13 cellular contexts compared by ENCODE assay signal in genomic region chr9:125272697-125273096, GRCh38. TPM values are rescaled to one million over a fixed set of nuclear protein-coding genes. Genes with fewer than 3 reads are reported as not detected.
A peak's percentile ranks its signal among the peaks of the same experiment; 100 is the strongest.
DNase-seq lines count a peak whose midpoint lies in the region; ATAC-seq, FAIRE-seq and TF ChIP-seq lines count a peak whose summit lies in the region.
"Had no signal": no experiment of that assay in that cellular context is flagged by ENCODE, and none has a peak within 500 bp of the region (broad histone marks: within the 10 kb centered on the region; RNA-seq: fewer than 3 reads in every experiment).

No MANE protein-coding gene starts in this region.

- H3K79me2 ChIP-seq in trophoblast cell (ENCODE audit: control insufficient read depth, insufficient read depth, low read length, poor library complexity): peaks cover 5% of the 10 kb centered on the region

- H3K4me3 Mint-ChIP-seq in activated CD4-positive, alpha-beta memory T cell treated with anti-CD3 and anti-CD28 coated beads for 36 hours: no peak overlapping the region
- H3K4me3 Mint-ChIP-seq: activated T-helper 1 cell treated with anti-CD3 and anti-CD28 coated beads, Interleukin-12 subunit alpha, Interleukin-12 subunit beta, Interleukin-2, Interleukin-4 antibody, amounts not matched to agents 30 ng/mL and 10 ng/mL and 1 ng/mL, durations not matched to agents 14 hours and 24 hours and 36 hours had no signal

- no peak overlapping the region for H3K4me2 ChIP-seq in trophoblast cell (ENCODE audit: low read length)

- H3K9me3 Mint-ChIP-seq in activated CD4-positive, alpha-beta memory T cell treated with anti-CD3 and anti-CD28 coated beads for 36 hours: no peaks in the 10 kb centered on the region
- H3K9me3 Mint-ChIP-seq: activated T-helper 1 cell treated with anti-CD3 and anti-CD28 coated beads, Interleukin-12 subunit alpha, Interleukin-12 subunit beta, Interleukin-2, Interleukin-4 antibody, amounts not matched to agents 30 ng/mL and 10 ng/mL and 1 ng/mL, durations not matched to agents 14 hours and 24 hours and 36 hours had no signal

- TF ChIP-seq CTCF in RWPE2 (IDR thresholded peaks at IDR 0.05; ENCODE audit: poor library complexity, severe bottlenecking): no peak

- intact Hi-C loops in activated CD4-positive, alpha-beta memory T cell treated with anti-CD3 and anti-CD28 coated beads for 36 hours (cut with micrococcal nuclease): no loop called here

- POLR2A ChIA-PET in activated CD4-positive, alpha-beta memory T cell treated with anti-CD3 and anti-CD28 coated beads for 36 hours (lab: Charles Lee): no interaction called here

- H2BK12ac ChIP-seq in trophoblast cell (ENCODE audit: low read length): no peak overlapping the region

- DNase-seq in GM03348 (ENCODE audit: low spot score) (peak; percentile 5), RWPE2 (ENCODE audit: low spot score) (no peak), fibroblast of peridontal ligament (ENCODE audit: extremely low read depth) (peak; percentile 83), trophoblast cell (peak; percentile 53 to 79), KBM-7 (no peak), GM12891 (ENCODE audit: insufficient read length, low spot score) (no peak)
- DNase-seq in activated CD4-positive, alpha-beta memory T cell treated with anti-CD3 and anti-CD28 coated beads for 36 hours: no peak
- DNase-seq: uterus had no signal

- in situ Hi-C loops in KBM-7 (cut with MboI; ENCODE audit: low pct_unique_long_range_greater_than_20kb, low sequenced_read_pairs): no loop called here

- no peak overlapping the region for H3K14ac ChIP-seq in trophoblast cell (ENCODE audit: low read length)

- H3K27me3 Mint-ChIP-seq in activated CD4-positive, alpha-beta memory T cell treated with anti-CD3 and anti-CD28 coated beads for 36 hours: no peaks in the 10 kb centered on the region

- H2BK5ac ChIP-seq in trophoblast cell (ENCODE audit: low read depth, low read length, poor library complexity): no peak overlapping the region

- H3K4me1 ChIP-seq in RWPE2 (ENCODE audit: insufficient read depth, poor library complexity, severe bottlenecking) (peaks cover 15% of the 10 kb centered on the region), trophoblast cell (ENCODE audit: control insufficient read depth in 1 of 2, insufficient read depth in 2 of 2, low read length in 2 of 2) (peaks cover 0 to 2% of the 10 kb centered on the region in 2 experiments)
- H3K4me1 ChIP-seq: uterus had no signal

- no peak overlapping the region for H2AK5ac ChIP-seq in trophoblast cell (ENCODE audit: low read length)

- no peak overlapping the region for H4K8ac ChIP-seq in trophoblast cell (ENCODE audit: low read depth, low read length)

- CTCF ChIA-PET in activated CD4-positive, alpha-beta memory T cell treated with anti-CD3 and anti-CD28 coated beads for 36 hours (lab: Charles Lee): interaction anchor here (0.9 kb wide), 1 partner anchor 11 kb away, joined by 3 read pairs; the partner anchor contains the start of gene GAPVD1

- H3K27ac ChIP-seq in RWPE2 (ENCODE audit: poor library complexity, severe bottlenecking) (no peak overlapping the region), trophoblast cell (ENCODE audit: low read depth, low read length) (no peak overlapping the region)
- H3K27ac ChIP-seq: right atrium auricular region, uterus had no signal

- H3K4me3 ChIP-seq in RWPE2 (ENCODE audit: severe bottlenecking) (no peak overlapping the region), trophoblast cell (ENCODE audit: low read depth, low read length) (no peak overlapping the region)
- H3K4me3 ChIP-seq: GM12878, right atrium auricular region, uterus had no signal

- no peak overlapping the region for H3K18ac ChIP-seq in trophoblast cell (ENCODE audit: low read length)

- H3K4me1 Mint-ChIP-seq in activated CD4-positive, alpha-beta memory T cell treated with anti-CD3 and anti-CD28 coated beads for 36 hours (ENCODE audit: low read depth): peaks cover 25% of the 10 kb centered on the region

- no peaks in the 10 kb centered on the region for H3K79me1 ChIP-seq in trophoblast cell (ENCODE audit: low read length)

- H3K36me3 Mint-ChIP-seq in activated CD4-positive, alpha-beta memory T cell treated with anti-CD3 and anti-CD28 coated beads for 36 hours: peaks cover 7% of the 10 kb centered on the region

- FAIRE-seq in GM12891 (lab: Jason Lieb, UNC): no peak
- FAIRE-seq: D721Med, GM12878 had no signal

- TF ChIP-seq POLR2A in GM12891 (IDR thresholded peaks at IDR 0.05; ENCODE audit: low read depth, low read length): no peak

- no CpG with 5 or more reads among the region's 3 CpGs for WGBS in trophoblast cell (ENCODE audit: extremely low coverage, insufficient coverage, insufficient read length)

- no peak overlapping the region for H4K91ac ChIP-seq in trophoblast cell (ENCODE audit: low read depth, low read length)

- H4K12ac ChIP-seq in trophoblast cell (ENCODE audit: low read depth, low read length): no peak overlapping the region

- H3K9me3 ChIP-seq in RWPE2 (ENCODE audit: severe bottlenecking): no peaks in the 10 kb centered on the region
- H3K9me3 ChIP-seq in trophoblast cell (ENCODE audit: insufficient read depth, low read depth, low read length): no peaks in the 10 kb centered on the region
- H3K9me3 ChIP-seq: right atrium auricular region, uterus had no signal

- H3K9ac ChIP-seq in trophoblast cell (ENCODE audit: low read length): no peak overlapping the region

- H3K4ac ChIP-seq in trophoblast cell (ENCODE audit: low read depth, low read length): no peak overlapping the region

- H3K27ac Mint-ChIP-seq in activated CD4-positive, alpha-beta memory T cell treated with anti-CD3 and anti-CD28 coated beads for 36 hours: no peak overlapping the region
- H3K27ac Mint-ChIP-seq: activated T-helper 1 cell treated with anti-CD3 and anti-CD28 coated beads, Interleukin-12 subunit alpha, Interleukin-12 subunit beta, Interleukin-2, Interleukin-4 antibody, amounts not matched to agents 30 ng/mL and 10 ng/mL and 1 ng/mL, durations not matched to agents 14 hours and 24 hours and 36 hours had no signal

- no peak overlapping the region for H2BK120ac ChIP-seq in trophoblast cell (ENCODE audit: insufficient read depth, low read length, poor library complexity)

- peaks cover 28% of the 10 kb centered on the region for H3K36me3 ChIP-seq in RWPE2 (ENCODE audit: low read depth)
- H3K36me3 ChIP-seq in trophoblast cell (ENCODE audit: control insufficient read depth in 1 of 2, insufficient read depth in 2 of 2, low read length in 2 of 2): peaks cover 0 to 2% of the 10 kb centered on the region in 2 experiments
- H3K36me3 ChIP-seq: right atrium auricular region, uterus had no signal

- ATAC-seq in RWPE2 (ENCODE audit: low read depth) (peak; percentile 33; the same call in 2 of the 3 replicates), GM18519 (IDR thresholded peaks at IDR 0.05; ENCODE audit: low FRiP score, unreplicated experiment) (no peak)
- ATAC-seq: GM12878 had no signal

- no peak overlapping the region for H3K23ac ChIP-seq in trophoblast cell (ENCODE audit: low read length)

- no peaks in the 10 kb centered on the region for H3K27me3 ChIP-seq in RWPE2 (ENCODE audit: insufficient read depth, poor library complexity, severe bottlenecking)
- no peaks in the 10 kb centered on the region for H3K27me3 ChIP-seq in trophoblast cell (ENCODE audit: insufficient read depth, low read length)
- H3K27me3 ChIP-seq: right atrium auricular region, uterus had no signal

- H2AFZ ChIP-seq in trophoblast cell (ENCODE audit: insufficient read depth, low read length, poor library complexity): no peak overlapping the region

TF ChIP-seq in GM12891, 5 proteins besides CTCF, POLR2A, EP300 and RAD21:
- TF ChIP-seq POLR2AphosphoS5 (IDR thresholded peaks at IDR 0.05; ENCODE audit: low read depth, low read length) (no peak), SPI1 (IDR thresholded peaks at IDR 0.05; ENCODE audit: low read depth, low read length) (no peak), POU2F2 (IDR thresholded peaks at IDR 0.05; ENCODE audit: low read depth, low read length) (no peak), PAX5 (IDR thresholded peaks at IDR 0.05; ENCODE audit: insufficient read depth, low read length, severe bottlenecking) (no peak), TAF1 (IDR thresholded peaks at IDR 0.05; ENCODE audit: low read depth, low read length) (no peak)

RNA-seq across cellular contexts. Expression of gene GAPVD1, which starts 11.1 kb away (rescaled TPM):
- 31.6 and 31.8 TPM in 2 replicates for polyA plus RNA-seq in trophoblast cell (2013)
- 10 to 100 TPM; 42.2 to 46.8 TPM for total RNA-seq in activated CD4-positive, alpha-beta memory T cell treated with anti-CD3 and anti-CD28 coated beads for 36 hours
- polyA plus RNA-seq in GM12891 (2012; ENCODE audit: low read depth, missing spikeins): 8.0 TPM

RNA-seq across cellular contexts. Expression of gene HSPA5, which starts 31.6 kb away (rescaled TPM):
- polyA plus RNA-seq in trophoblast cell (2013): 701 and 742 TPM in 2 replicates
- total RNA-seq in activated CD4-positive, alpha-beta memory T cell treated with anti-CD3 and anti-CD28 coated beads for 36 hours: 100 to 1,000 TPM; 169 to 170 TPM
- polyA plus RNA-seq in GM12891 (2012; ENCODE audit: low read depth, missing spikeins): 150 TPM

Comparison
In these comparisons a context has a peak if more than half of its experiments do, and no peak if none do; other contexts are left out.
1. DNase-seq: peak in GM03348 (single experiment), fibroblast of peridontal ligament (single experiment) and trophoblast cell (2 of 2); none in RWPE2 (single experiment), activated CD4-positive, alpha-beta memory T cell treated with anti-CD3 and anti-CD28 coated beads for 36 hours (single experiment), KBM-7 (single experiment) and GM12891 (single experiment).